26 cellular contexts compared by ENCODE assay signal in the genomic region with DNA sequence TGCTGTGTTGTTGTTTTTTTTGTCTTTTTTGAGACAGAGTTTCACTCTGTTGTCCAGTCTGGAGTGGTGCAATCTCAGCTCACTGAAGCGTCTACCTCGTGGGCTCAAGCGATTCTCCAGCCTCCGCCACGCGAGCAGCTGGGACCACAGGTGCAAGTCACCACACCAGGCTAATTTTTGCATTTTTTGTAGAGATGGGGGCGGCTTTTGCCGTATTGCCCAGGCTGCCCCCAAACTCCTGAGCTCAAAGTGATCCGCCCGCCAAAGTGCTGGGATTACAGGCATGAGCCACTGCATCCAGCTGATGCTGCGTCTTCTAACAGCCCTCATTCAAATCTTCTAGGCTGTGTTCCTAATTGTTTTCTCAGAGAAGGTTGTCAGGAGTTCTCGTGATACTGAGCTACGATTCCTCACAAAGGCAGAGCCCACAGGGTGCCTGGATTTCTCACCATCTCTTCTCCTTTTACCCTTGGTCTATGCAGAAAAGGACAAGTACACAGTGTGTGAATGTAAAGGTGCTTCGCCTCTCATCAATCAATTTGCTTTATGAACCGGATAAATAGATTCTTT.
A peak's percentile ranks its signal among the peaks of the same experiment; 100 is the strongest.
DNase-seq lines count a peak whose midpoint lies in the region; ATAC-seq and TF ChIP-seq lines count a peak whose summit lies in the region.
"Had no signal": no experiment of that assay in that cellular context is flagged by ENCODE, and none has a peak within 500 bp of the region (broad histone marks: within the 10 kb centered on the region; RNA-seq: fewer than 3 reads in every experiment).

No MANE protein-coding gene starts in this region.

- H3K79me2 ChIP-seq in mammary epithelial cell (ENCODE audit: insufficient read depth, low read length), result no peaks in the 10 kb centered on the region

- H3K27me3 ChIP-seq in mammary epithelial cell (ENCODE audit: insufficient read depth, low read length) (no peaks in the 10 kb centered on the region), endodermal cell (ENCODE audit: control insufficient read depth, insufficient read depth, low read length, poor library complexity, severe bottlenecking) (no peaks in the 10 kb centered on the region), thyroid gland (no peaks in the 10 kb centered on the region)
- H3K27me3 ChIP-seq: BE2C, body of pancreas, esophagus muscularis mucosa, Peyer's patch, tibial artery had no signal

- H3K36me3 ChIP-seq in mammary epithelial cell (ENCODE audit: insufficient read depth, low read length) (no peaks in the 10 kb centered on the region), endodermal cell (ENCODE audit: control insufficient read depth, insufficient read depth, low read length) (no peaks in the 10 kb centered on the region), thyroid gland (no peaks in the 10 kb centered on the region)
- H3K36me3 ChIP-seq: BE2C, esophagus muscularis mucosa, Peyer's patch, tibial artery had no signal

- no peak for TF ChIP-seq POLR2A in thyroid gland (IDR thresholded peaks at IDR 0.05)

- in situ Hi-C loops in mammary epithelial cell (cut with MboI; ENCODE audit: low sequenced_read_pairs in 2 of 2), result loop anchor here (10.0 to 25.0 kb wide), 2 partner anchors 426 to 428 kb away; no protein-coding TSS in a partner anchor

- DNase-seq in mammary epithelial cell (no peak), MCF 10A (ENCODE audit: unreplicated experiment) (no peak), endodermal cell (peak; percentile 55), neural crest cell (ENCODE audit: low read depth, low spot score) (no peak), thyroid gland (peak; percentile 40 to 49), islet precursor cell (no peak), HEK293T (ENCODE audit: extremely low spot score) (no peak)
- DNase-seq: 8988T; activated CD4-positive, alpha-beta T cell treated with anti-CD3 and anti-CD28 coated beads, Interleukin-2, amount 10 ng/mL, durations not matched to agents 24 days and 14 days; activated naive CD8-positive, alpha-beta T cell treated with anti-CD3 and anti-CD28 coated beads, Interleukin-2, amount 10 ng/mL, durations not matched to agents 7 days and 5 days; BE2C; body of pancreas; effector CD8-positive, alpha-beta T cell; left colon; NCI-H1417; NCI-H2107; NK-92 treated with Interleukin-12 subunit alpha and Interleukin-12 subunit beta, amount 100 ng/mL, for 24 hours; Peyer's patch; stimulated activated CD4-positive, alpha-beta T cell treated with anti-CD3 and anti-CD28 coated beads, Interleukin-4, amount 100 ng/mL, for 24 hours; stimulated activated naive CD8-positive, alpha-beta T cell treated with anti-CD3 and anti-CD28 coated beads, Interleukin-15, Interleukin-2, amounts not matched to agents 100 U/mL and 50 U/mL, for 24 hours; tibial artery had no signal

- dilution Hi-C loops in mammary epithelial cell (cut with HindIII; ENCODE audit: low sequenced_read_pairs), result no loop called here

- POLR2A ChIA-PET in MCF 10A (lab: Yijun Ruan, JAX), result no interaction called here
- POLR2A ChIA-PET in HEK293T (lab: Yijun Ruan, JAX), result no interaction called here

- no peak for TF ChIP-seq CTCF in mammary epithelial cell (conservative IDR thresholded peaks at IDR 0.05 in 1 of 2, IDR thresholded peaks at IDR 0.05 in 1 of 2; ENCODE audit: extremely low read depth in 1 of 2, insufficient read depth in 1 of 2, low read depth in 1 of 2, low read length in 2 of 2)
- no peak for TF ChIP-seq CTCF in MCF 10A (IDR thresholded peaks at IDR 0.05; ENCODE audit: unreplicated experiment)
- no peak for TF ChIP-seq CTCF in endodermal cell (conservative IDR thresholded peaks at IDR 0.05)
- no peak for TF ChIP-seq CTCF in neural crest cell (conservative IDR thresholded peaks at IDR 0.05)
- TF ChIP-seq CTCF in thyroid gland (IDR thresholded peaks at IDR 0.05), result no peak

- no peak overlapping the region for H3K27ac ChIP-seq in mammary epithelial cell (ENCODE audit: insufficient read depth, low read depth, low read length)
- H3K27ac ChIP-seq in endodermal cell (ENCODE audit: low read depth, low read length), result peak overlapping the region; percentile 62
- peak overlapping the region; percentile 73 to 85 (median 73) for H3K27ac ChIP-seq in thyroid gland
- H3K27ac ChIP-seq: body of pancreas, esophagus muscularis mucosa, Peyer's patch, tibial artery had no signal

- H2AFZ ChIP-seq in mammary epithelial cell (ENCODE audit: low read depth, low read length), result peak overlapping the region; percentile 83

- BruUV-seq in mammary epithelial cell (replicated peaks; lab: Mats Ljungman, UMichigan), result no TSS peak
- no TSS peak for BruUV-seq in MCF 10A (replicated peaks; lab: Mats Ljungman, UMichigan)

- H3K27ac Mint-ChIP-seq in MCF 10A (ENCODE audit: low read depth, unreplicated experiment) (no peak overlapping the region), endodermal cell (no peak overlapping the region), neural crest cell (ENCODE audit: unreplicated experiment) (peak overlapping the region; percentile 86)
- H3K27ac Mint-ChIP-seq: activated CD4-positive, alpha-beta T cell treated with anti-CD3 and anti-CD28 coated beads, Interleukin-2, amount 10 ng/mL, durations not matched to agents 24 days and 14 days; activated naive CD8-positive, alpha-beta T cell treated with anti-CD3 and anti-CD28 coated beads, Interleukin-2, amount 10 ng/mL, durations not matched to agents 7 days and 5 days; activated T-helper 2 cell treated with anti-CD3 and anti-CD28 coated beads, Interferon-gamma antibody, Interleukin-2, Interleukin-4, amounts not matched to agents 10 μg/mL and 5 μg/mL and 100 μg/mL, durations not matched to agents 14 hours and 24 hours and 36 hours; HFFc6 had no signal

- 100% methylated on average over 10 of the region's 15 CpGs for WGBS in mammary epithelial cell (ENCODE audit: low coverage, missing lambda C conversion rate)
- WGBS in endodermal cell (ENCODE audit: insufficient coverage in 1 of 2, insufficient read length in 1 of 2), 2 experiments, result 83 to 88% methylated on average over 6 to 15 of the region's 15 CpGs
- WGBS in thyroid gland, 2 donors, result 87 to 88% methylated on average over 15 of the region's 15 CpGs

- H3K4me1 Mint-ChIP-seq in MCF 10A (ENCODE audit: insufficient read depth, unreplicated experiment) (no peaks in the 10 kb centered on the region), endodermal cell (peaks cover 24% of the 10 kb centered on the region), neural crest cell (peaks cover 7% of the 10 kb centered on the region)
- H3K4me1 Mint-ChIP-seq: activated CD4-positive, alpha-beta T cell treated with anti-CD3 and anti-CD28 coated beads, Interleukin-2, amount 10 ng/mL, durations not matched to agents 24 days and 14 days; activated naive CD8-positive, alpha-beta T cell treated with anti-CD3 and anti-CD28 coated beads, Interleukin-2, amount 10 ng/mL, durations not matched to agents 7 days and 5 days had no signal

- H3K9me3 Mint-ChIP-seq in MCF 10A (ENCODE audit: unreplicated experiment) (no peaks in the 10 kb centered on the region), endodermal cell (no peaks in the 10 kb centered on the region), neural crest cell (no peaks in the 10 kb centered on the region)
- H3K9me3 Mint-ChIP-seq: activated CD4-positive, alpha-beta T cell treated with anti-CD3 and anti-CD28 coated beads, Interleukin-2, amount 10 ng/mL, durations not matched to agents 24 days and 14 days; activated naive CD8-positive, alpha-beta T cell treated with anti-CD3 and anti-CD28 coated beads, Interleukin-2, amount 10 ng/mL, durations not matched to agents 7 days and 5 days; activated T-helper 2 cell treated with anti-CD3 and anti-CD28 coated beads, Interferon-gamma antibody, Interleukin-2, Interleukin-4, amounts not matched to agents 10 μg/mL and 5 μg/mL and 100 μg/mL, durations not matched to agents 14 hours and 24 hours and 36 hours; HFFc6; nephron had no signal

- H3K9me3 ChIP-seq in mammary epithelial cell (replicated peaks; ENCODE audit: insufficient read depth, low read length), result no peaks in the 10 kb centered on the region
- no peaks in the 10 kb centered on the region for H3K9me3 ChIP-seq in endodermal cell (ENCODE audit: control insufficient read depth, low read length)
- no peaks in the 10 kb centered on the region for H3K9me3 ChIP-seq in thyroid gland
- H3K9me3 ChIP-seq: BE2C, body of pancreas, esophagus muscularis mucosa, Peyer's patch, tibial artery had no signal

- H3K4me2 ChIP-seq in mammary epithelial cell (ENCODE audit: insufficient read depth, low read depth, low read length), result no peak overlapping the region

- CTCF ChIA-PET in mammary epithelial cell (lab: Charles Lee; ENCODE audit: low non-redundant PET), result interaction anchor here (0.6 kb wide), 1 partner anchor 309 kb away, joined by 3 read pairs; no protein-coding TSS in a partner anchor
- CTCF ChIA-PET in MCF 10A (lab: Yijun Ruan, JAX), result interaction anchor here (0.6 to 5.3 kb wide), 11 partner anchors 7 to 1919 kb away, joined by 3 to 38 read pairs (median 4); no protein-coding TSS in a partner anchor
- CTCF ChIA-PET in HEK293T (lab: Yijun Ruan, JAX), result interaction anchor here (0.5 to 1.7 kb wide), 4 partner anchors 15 to 415 kb away, joined by 3 to 6 read pairs (median 4); no protein-coding TSS in a partner anchor

- H3K4me3 ChIP-seq in mammary epithelial cell (replicated peaks in 1 of 3; ENCODE audit: insufficient read depth in 1 of 3, low read depth in 2 of 3, low read length in 3 of 3) (no peak overlapping the region), endodermal cell (ENCODE audit: low read length) (no peak overlapping the region), thyroid gland (replicated peaks in 1 of 3) (no peak overlapping the region)
- H3K4me3 ChIP-seq: body of pancreas, esophagus muscularis mucosa, Peyer's patch, tibial artery had no signal

- no peak overlapping the region for H3K9ac ChIP-seq in mammary epithelial cell (ENCODE audit: insufficient read depth, low read length)
- no peak overlapping the region for H3K9ac ChIP-seq in endodermal cell (ENCODE audit: extremely low read depth, low read length, poor library complexity, severe bottlenecking)

- no peak for ATAC-seq in HG03280 (IDR thresholded peaks at IDR 0.05; ENCODE audit: unreplicated experiment)
- ATAC-seq: body of pancreas; stimulated activated naive CD8-positive, alpha-beta T cell treated with anti-CD3 and anti-CD28 coated beads, Interleukin-15, Interleukin-2, amounts not matched to agents 100 U/mL and 50 U/mL, for 24 hours had no signal

- no peak overlapping the region for H3K4me3 Mint-ChIP-seq in MCF 10A (ENCODE audit: unreplicated experiment)
- no peak overlapping the region for H3K4me3 Mint-ChIP-seq in endodermal cell
- peak overlapping the region; percentile 8 for H3K4me3 Mint-ChIP-seq in neural crest cell
- H3K4me3 Mint-ChIP-seq: activated CD4-positive, alpha-beta T cell treated with anti-CD3 and anti-CD28 coated beads, Interleukin-2, amount 10 ng/mL, durations not matched to agents 24 days and 14 days; activated naive CD8-positive, alpha-beta T cell treated with anti-CD3 and anti-CD28 coated beads, Interleukin-2, amount 10 ng/mL, durations not matched to agents 7 days and 5 days; HFFc6 had no signal

- H3K27me3 Mint-ChIP-seq in MCF 10A (ENCODE audit: insufficient read depth, unreplicated experiment), result peaks cover 10% of the 10 kb centered on the region
- H3K27me3 Mint-ChIP-seq in endodermal cell (ENCODE audit: insufficient read depth), result peaks cover 23% of the 10 kb centered on the region
- no peaks in the 10 kb centered on the region for H3K27me3 Mint-ChIP-seq in neural crest cell (ENCODE audit: low read depth)
- H3K27me3 Mint-ChIP-seq: activated CD4-positive, alpha-beta T cell treated with anti-CD3 and anti-CD28 coated beads, Interleukin-2, amount 10 ng/mL, durations not matched to agents 24 days and 14 days; activated naive CD8-positive, alpha-beta T cell treated with anti-CD3 and anti-CD28 coated beads, Interleukin-2, amount 10 ng/mL, durations not matched to agents 7 days and 5 days had no signal

- peaks cover 12% of the 10 kb centered on the region for H3K4me1 ChIP-seq in mammary epithelial cell (ENCODE audit: insufficient read depth, low read length)
- peaks cover 8% of the 10 kb centered on the region for H3K4me1 ChIP-seq in endodermal cell (ENCODE audit: control insufficient read depth, insufficient read depth, low read length)
- H3K4me1 ChIP-seq in thyroid gland, result peaks cover 38 to 46% of the 10 kb centered on the region in 2 donors
- H3K4me1 ChIP-seq: body of pancreas, Peyer's patch had no signal

- intact Hi-C loops in mammary epithelial cell (cut with micrococcal nuclease) (loop anchor here (5.0 to 10.0 kb wide), 2 partner anchors 246 to 1788 kb away; partner anchors contain the start of gene PTN), MCF 10A (cut with micrococcal nuclease) (loop anchor here (10.0 kb wide), 2 partner anchors 1786 to 1916 kb away; no protein-coding TSS in a partner anchor), thyroid gland (cut with DNase I) (no loop called here)

- H4K20me1 ChIP-seq in mammary epithelial cell (ENCODE audit: insufficient read depth, low read length), result no peaks in the 10 kb centered on the region

- no peaks in the 10 kb centered on the region for H3K36me3 Mint-ChIP-seq in MCF 10A (ENCODE audit: insufficient read depth, unreplicated experiment)
- no peaks in the 10 kb centered on the region for H3K36me3 Mint-ChIP-seq in endodermal cell (ENCODE audit: low read depth)
- no peaks in the 10 kb centered on the region for H3K36me3 Mint-ChIP-seq in neural crest cell (ENCODE audit: low read depth)
- H3K36me3 Mint-ChIP-seq: activated naive CD8-positive, alpha-beta T cell treated with anti-CD3 and anti-CD28 coated beads, Interleukin-2, amount 10 ng/mL, durations not matched to agents 7 days and 5 days had no signal

Comparison
In these comparisons a context has a peak if more than half of its experiments do, and no peak if none do; other contexts are left out.
1. DNase-seq: peak in endodermal cell (single experiment) and thyroid gland (2 of 2); none in mammary epithelial cell (single experiment), MCF 10A (single experiment), neural crest cell (single experiment), islet precursor cell (single experiment) and HEK293T (single experiment).